In the genomic region with DNA sequence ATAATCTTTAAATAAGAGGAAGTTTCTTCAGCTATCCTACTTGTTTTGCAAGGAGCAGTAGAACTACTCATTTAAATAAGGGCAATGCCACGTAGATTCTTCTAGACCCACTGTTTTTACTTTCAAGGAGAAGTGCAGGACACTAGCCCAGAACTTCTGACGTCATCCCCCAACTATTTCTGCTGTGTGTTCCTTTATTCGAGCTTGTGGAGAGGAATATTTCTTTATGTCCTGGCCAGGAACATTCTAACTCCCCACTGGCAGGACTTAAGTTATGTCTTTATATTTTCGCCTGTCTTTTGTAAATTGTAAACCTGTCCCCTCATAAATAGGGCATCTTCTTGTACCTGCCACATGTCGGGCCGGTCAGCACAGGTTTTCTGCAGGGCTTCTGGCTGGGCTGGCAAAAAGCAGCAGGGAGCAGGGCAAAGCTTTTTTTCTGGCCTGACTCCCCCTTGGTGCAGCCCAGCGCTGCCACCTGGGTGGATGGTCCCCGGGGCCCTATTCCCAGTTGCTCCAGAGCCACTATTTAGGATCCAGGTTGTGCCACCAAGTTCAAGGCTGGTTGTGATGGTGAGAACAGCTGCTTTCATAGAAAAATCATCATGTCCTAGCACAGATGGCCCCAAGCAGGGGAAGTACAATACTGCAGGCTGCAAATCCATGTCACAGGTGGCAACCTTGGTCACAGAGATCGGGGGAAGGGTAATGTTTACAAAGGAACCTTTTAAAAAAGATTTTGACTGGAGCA, we compare ENCODE assay signal across 8 cellular contexts. TPM values are rescaled to one million over a fixed set of nuclear protein-coding genes. Genes with fewer than 3 reads are reported as not detected.
DNase-seq lines count a peak whose midpoint lies in the region; ATAC-seq and TF ChIP-seq lines count a peak whose summit lies in the region.

No MANE protein-coding gene starts in this region.

- peak; percentile 13 for ATAC-seq in GM19463 (IDR thresholded peaks at IDR 0.05; ENCODE audit: unreplicated experiment)
- no peak for ATAC-seq in activated CD8-positive, alpha-beta T cell treated with anti-CD3 and anti-CD28 coated beads for 36 hours
- no peak for ATAC-seq in naive thymus-derived CD8-positive, alpha-beta T cell

- H3K27ac ChIP-seq in BLaER1 (peak overlapping the region; percentile 71), fibroblast of lung (ENCODE audit: insufficient read depth, low read length) (peak overlapping the region; percentile 73)

- peaks cover 64% of the 10 kb centered on the region for H3K79me2 ChIP-seq in fibroblast of lung (ENCODE audit: control insufficient read depth, insufficient read depth, low read length)

- peak overlapping the region; percentile 79 for H3K4me3 Mint-ChIP-seq in activated CD8-positive, alpha-beta T cell treated with anti-CD3 and anti-CD28 coated beads for 36 hours
- peak overlapping the region; percentile 83 to 98 (median 92) for H3K4me3 Mint-ChIP-seq in naive thymus-derived CD8-positive, alpha-beta T cell

- no peaks in the 10 kb centered on the region for H3K9me3 Mint-ChIP-seq in activated CD8-positive, alpha-beta T cell treated with anti-CD3 and anti-CD28 coated beads for 36 hours
- no peaks in the 10 kb centered on the region for H3K9me3 Mint-ChIP-seq in naive thymus-derived CD8-positive, alpha-beta T cell

- H4K20me1 ChIP-seq in BLaER1 (peaks cover 33% of the 10 kb centered on the region; the same call in 1 of the 2 replicates), fibroblast of lung (ENCODE audit: control insufficient read depth, extremely low read depth, insufficient read depth, low read length) (no peaks in the 10 kb centered on the region)

- peaks cover 53% of the 10 kb centered on the region for H3K4me1 ChIP-seq in BLaER1
- H3K4me1 ChIP-seq in fibroblast of lung (ENCODE audit: control insufficient read depth, extremely low read depth, insufficient read depth, low read length), result peaks cover 7% of the 10 kb centered on the region

- peaks cover 39% of the 10 kb centered on the region for H3K4me1 Mint-ChIP-seq in activated CD8-positive, alpha-beta T cell treated with anti-CD3 and anti-CD28 coated beads for 36 hours (ENCODE audit: low read depth)
- peaks cover 29 to 61% (median 55%) of the 10 kb centered on the region in 4 donors for H3K4me1 Mint-ChIP-seq in naive thymus-derived CD8-positive, alpha-beta T cell

- peak overlapping the region; percentile 92 for H3K27ac Mint-ChIP-seq in activated CD8-positive, alpha-beta T cell treated with anti-CD3 and anti-CD28 coated beads for 36 hours
- peak overlapping the region; percentile 92 to 98 (median 94) for H3K27ac Mint-ChIP-seq in naive thymus-derived CD8-positive, alpha-beta T cell

- H3K36me3 ChIP-seq in BLaER1, result no peaks in the 10 kb centered on the region
- no peaks in the 10 kb centered on the region for H3K36me3 ChIP-seq in fibroblast of lung (ENCODE audit: control insufficient read depth, insufficient read depth, low read length)

- POLR2A ChIA-PET in activated CD8-positive, alpha-beta T cell treated with anti-CD3 and anti-CD28 coated beads for 36 hours (lab: Charles Lee), result interaction anchor here (0.7 to 4.0 kb wide), 8 partner anchors 9 to 210 kb away, joined by 3 to 14 read pairs (median 4); partner anchors contain the start of gene RAP2A
- POLR2A ChIA-PET in naive thymus-derived CD8-positive, alpha-beta T cell (lab: Charles Lee), result interaction anchor here (0.5 to 3.1 kb wide), 3 partner anchors 8 to 1344 kb away, joined by 6 to 20 read pairs (median 16); partner anchors contain the start of gene RAP2A

- no peak for TF ChIP-seq CTCF in activated CD8-positive, alpha-beta T cell treated with anti-CD3 and anti-CD28 coated beads for 36 hours (IDR thresholded peaks at IDR 0.05)
- no peak for TF ChIP-seq CTCF in fibroblast of lung (conservative IDR thresholded peaks at IDR 0.05 in 1 of 2, IDR thresholded peaks at IDR 0.05 in 1 of 2; ENCODE audit: low read depth in 1 of 2, low read length in 2 of 2)

- H3K4me2 ChIP-seq in BLaER1 (peak overlapping the region; percentile 96), fibroblast of lung (ENCODE audit: extremely low read depth, insufficient read depth, low read length) (peak overlapping the region; percentile 46)

- H3K27me3 Mint-ChIP-seq in activated CD8-positive, alpha-beta T cell treated with anti-CD3 and anti-CD28 coated beads for 36 hours, result no peaks in the 10 kb centered on the region
- H3K27me3 Mint-ChIP-seq in naive thymus-derived CD8-positive, alpha-beta T cell, result no peaks in the 10 kb centered on the region

- H3K9me3 ChIP-seq in BLaER1, result no peaks in the 10 kb centered on the region
- no peaks in the 10 kb centered on the region for H3K9me3 ChIP-seq in fibroblast of lung (ENCODE audit: control insufficient read depth, insufficient read depth, low read depth, low read length)

- H3K4me3 ChIP-seq in BLaER1, result peak overlapping the region; percentile 74
- H3K4me3 ChIP-seq in fibroblast of lung (replicated peaks in 1 of 4; ENCODE audit: control extremely low read depth in 1 of 4, insufficient read depth in 1 of 4, low read depth in 3 of 4, low read length in 4 of 4), result peak overlapping the region; percentile 63 to 98 (median 80)

- H3K36me3 Mint-ChIP-seq in activated CD8-positive, alpha-beta T cell treated with anti-CD3 and anti-CD28 coated beads for 36 hours (ENCODE audit: low read depth), result no peaks in the 10 kb centered on the region
- H3K36me3 Mint-ChIP-seq in naive thymus-derived CD8-positive, alpha-beta T cell, result no peaks in the 10 kb centered on the region

- H3K9ac ChIP-seq in BLaER1 (peak overlapping the region; percentile 81), fibroblast of lung (ENCODE audit: insufficient read depth, low read length) (peak overlapping the region; percentile 69)

- DNase-seq in NCI-H1694 treated with DMSO at 0.1 percent for 48 hours (lab: John Stamatoyannopoulos, UW), result peak; percentile 12
- peak; percentile 35 for DNase-seq in activated CD8-positive, alpha-beta T cell treated with anti-CD3 and anti-CD28 coated beads for 36 hours
- peak; percentile 95 to 96 for DNase-seq in fibroblast of lung (ENCODE audit: low read depth in 2 of 2)
- peak in 4 of 10 donors; percentile 11 to 30 (median 24) for DNase-seq in naive thymus-derived CD8-positive, alpha-beta T cell
- DNase-seq in COLO829 (ENCODE audit: low spot score), result no peak
- no peak for DNase-seq in foreskin melanocyte

- no peak overlapping the region for H2AFZ ChIP-seq in fibroblast of lung (ENCODE audit: low read length)

- intact Hi-C loops in activated CD8-positive, alpha-beta T cell treated with anti-CD3 and anti-CD28 coated beads for 36 hours (cut with micrococcal nuclease), result loop anchor here (10.0 kb wide), 3 partner anchors 71 to 211 kb away; partner anchors contain the start of gene RAP2A

- CTCF ChIA-PET in activated CD8-positive, alpha-beta T cell treated with anti-CD3 and anti-CD28 coated beads for 36 hours (lab: Charles Lee), result interaction anchor here (0.8 to 4.0 kb wide), 7 partner anchors 11 to 209 kb away, joined by 3 to 37 read pairs (median 6); no protein-coding TSS in a partner anchor

- H3K27me3 ChIP-seq in BLaER1, result no peaks in the 10 kb centered on the region
- no peaks in the 10 kb centered on the region for H3K27me3 ChIP-seq in fibroblast of lung (ENCODE audit: control insufficient read depth, insufficient read depth, low read length)

RNA-seq across cellular contexts. Expression of gene MBNL2, which starts 1.8 kb away (rescaled TPM):
- 10 to 100 TPM; 15.8 to 16.1 TPM for total RNA-seq in activated CD8-positive, alpha-beta T cell treated with anti-CD3 and anti-CD28 coated beads for 36 hours
- 54.7 and 61.1 TPM in 2 replicates for total RNA-seq in fibroblast of lung
- 42.0 and 48.9 TPM in 2 replicates for polyA plus RNA-seq in fibroblast of lung
- 32.3 and 39.9 TPM in 2 replicates for polyA plus RNA-seq in fibroblast of lung (2012)
- polyA minus RNA-seq in fibroblast of lung (ENCODE audit: low replicate concordance), result 25.1 and 35.2 TPM in 2 replicates
- total RNA-seq in naive thymus-derived CD8-positive, alpha-beta T cell, result 10 to 100 TPM; 31.8 to 35.4 TPM
- polyA plus RNA-seq in naive thymus-derived CD8-positive, alpha-beta T cell, result 10 to 100 TPM; 12.2 to 14.5 (median 14.5) TPM

Comparison
In these comparisons a context has a peak if more than half of its experiments do, and no peak if none do; other contexts are left out.
1. DNase-seq: peak in NCI-H1694 treated with DMSO at 0.1 percent for 48 hours (single experiment), activated CD8-positive, alpha-beta T cell treated with anti-CD3 and anti-CD28 coated beads for 36 hours (single experiment) and fibroblast of lung (2 of 2); none in COLO829 (single experiment) and foreskin melanocyte (single experiment).